Comparison of ENCODE assay signal across 29 cellular contexts in genomic region chr6:40049128-40049527, GRCh38.
"Had no signal": no experiment of that assay in that cellular context is flagged by ENCODE, and none has a peak within 500 bp of the region (broad histone marks: within the 10 kb centered on the region; RNA-seq: fewer than 3 reads in every experiment).

No MANE protein-coding gene starts in this region.

- DNase-seq: activated B cell treated with CpG ODN at 0.5 μM for 24 hours; activated CD4-positive, alpha-beta memory T cell treated with anti-CD3 and anti-CD28 coated beads for 36 hours; activated CD4-positive, alpha-beta T cell treated with anti-CD3 and anti-CD28 coated beads for 4 hours; activated CD4-positive, alpha-beta T cell treated with anti-CD3 and anti-CD28 coated beads, Interleukin-2, amount 10 ng/mL, durations not matched to agents 24 days and 14 days; activated CD4-positive, alpha-beta T cell treated with anti-CD3 and anti-CD28 coated beads, Interleukin-2, amount 50 U/mL, for 1 hour; activated CD4-positive, alpha-beta T cell treated with anti-CD3 and anti-CD28 coated beads, Interleukin-2, amount 50 U/mL, for 4 hours; activated CD4-positive, CD25-positive, alpha-beta regulatory T cell treated with anti-CD3 and anti-CD28 coated beads, Interleukin-2, amount 50 U/mL, for 72 hours; activated CD8-positive, alpha-beta memory T cell treated with anti-CD3 and anti-CD28 coated beads, Interleukin-2, amount 50 U/mL, for 4 hours; activated CD8-positive, alpha-beta T cell treated with anti-CD3 and anti-CD28 coated beads for 36 hours; activated effector memory CD4-positive, alpha-beta T cell treated with anti-CD3 and anti-CD28 coated beads, Interleukin-2, amount 50 U/mL, for 16 hours; activated gamma-delta T cell treated with Interleukin-2 at 50 U/mL for 16 hours; activated naive CD4-positive, alpha-beta T cell; activated naive CD4-positive, alpha-beta T cell treated with anti-CD3 and anti-CD28 coated beads for 36 hours; activated naive CD4-positive, alpha-beta T cell treated with anti-CD3 and anti-CD28 coated beads, Interleukin-2, amount 50 U/mL, for 16 hours; activated naive CD8-positive, alpha-beta T cell treated with anti-CD3 and anti-CD28 coated beads for 36 hours; activated T-cell treated with anti-CD3 and anti-CD28 coated beads for 4 hours; activated T-cell treated with anti-CD3 and anti-CD28 coated beads, Interleukin-2, amount 50 U/mL, for 1 hour; activated T-cell treated with anti-CD3 and anti-CD28 coated beads, Interleukin-2, amount 50 U/mL, for 4 hours; activated T-cell treated with anti-CD3 and anti-CD28 coated beads, Interleukin-2, amount 50 U/mL, for 72 hours; adrenal gland; amniotic stem cell; aorta; body of pancreas; brain microvascular endothelial cell; central memory CD4-positive, alpha-beta T cell; T-helper 2 cell; T-helper 9 cell had no signal

- H3K27ac ChIP-seq: adrenal gland, body of pancreas, brain microvascular endothelial cell, breast epithelium, VCaP had no signal

- H3K27me3 ChIP-seq: body of pancreas, brain microvascular endothelial cell, breast epithelium had no signal

- H3K4me3 ChIP-seq: adrenal gland, body of pancreas, breast epithelium had no signal

- H3K9me3 ChIP-seq: adrenal gland, body of pancreas, breast epithelium had no signal

- H3K36me3 ChIP-seq: adrenal gland, brain microvascular endothelial cell, breast epithelium had no signal
